ENCODE assay signal across 34 cellular contexts in the genomic region with DNA sequence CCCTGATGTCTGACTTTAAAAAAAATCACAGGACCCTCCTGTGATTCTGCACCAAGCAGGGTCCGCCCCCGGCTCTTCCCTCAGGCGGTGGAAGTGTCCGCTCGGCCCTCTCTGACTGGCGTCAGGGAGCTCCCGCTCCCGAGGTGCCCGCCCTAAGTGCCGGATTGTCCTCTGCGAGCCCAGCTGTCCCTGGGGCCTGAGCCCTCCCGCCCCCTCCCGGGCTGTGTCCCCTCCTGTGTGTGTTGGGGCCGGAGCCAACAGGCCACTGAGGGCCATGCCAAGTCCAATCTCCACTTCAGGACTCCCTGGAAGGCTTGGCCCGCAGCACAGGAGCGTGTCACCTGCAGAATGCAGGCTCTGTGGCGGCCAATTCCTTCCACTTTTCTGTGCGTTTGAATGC. TPM values are rescaled to one million over a fixed set of nuclear protein-coding genes. Genes with fewer than 3 reads are reported as not detected.
DNase-seq lines count a peak whose midpoint lies in the region; ATAC-seq, FAIRE-seq and TF ChIP-seq lines count a peak whose summit lies in the region.
"Had no signal": no experiment of that assay in that cellular context is flagged by ENCODE, and none has a peak within 500 bp of the region (broad histone marks: within the 10 kb centered on the region; RNA-seq: fewer than 3 reads in every experiment).

No MANE protein-coding gene starts in this region.

- H3K36me3 Mint-ChIP-seq in stimulated activated effector memory CD8-positive, alpha-beta T cell treated with anti-CD3 and anti-CD28 coated beads, Interleukin-12 subunit alpha, Interleukin-12 subunit beta, amount 100 ng/mL, for 72 hours: peaks cover 64% of the 10 kb centered on the region

- H3K4me1 Mint-ChIP-seq in stimulated activated effector memory CD8-positive, alpha-beta T cell treated with anti-CD3 and anti-CD28 coated beads, Interleukin-12 subunit alpha, Interleukin-12 subunit beta, amount 100 ng/mL, for 72 hours: peaks cover 6% of the 10 kb centered on the region
- H3K4me1 Mint-ChIP-seq: activated T-helper 17 cell treated with anti-CD3 and anti-CD28 coated beads, Interleukin-2, amount 50 U/mL, for 72 hours; GM23338; stimulated activated memory B cell treated with anti-CD40 and anti-IgM and Interleukin-4, amounts not matched to agents 10 μg/mL and 1 μg/mL and 100 μg/mL, for 72 hours had no signal

- H3K4me3 Mint-ChIP-seq in stimulated activated effector memory CD8-positive, alpha-beta T cell treated with anti-CD3 and anti-CD28 coated beads, Interleukin-12 subunit alpha, Interleukin-12 subunit beta, amount 100 ng/mL, for 72 hours: no peak overlapping the region
- H3K4me3 Mint-ChIP-seq: activated CD8-positive, alpha-beta T cell treated with anti-CD3 and anti-CD28 coated beads, Interleukin-2, amount 10 ng/mL, durations not matched to agents 7 days and 5 days; activated T-helper 17 cell treated with anti-CD3 and anti-CD28 coated beads, Interleukin-2, amount 50 U/mL, for 72 hours; GM23338; HFFc6; stimulated activated memory B cell treated with anti-CD40 and anti-IgM and Interleukin-4, amounts not matched to agents 10 μg/mL and 1 μg/mL and 100 μg/mL, for 72 hours had no signal

- H3K9me3 ChIP-seq in H1 (ENCODE audit: insufficient read depth in 2 of 2, low read depth in 1 of 2, low read length in 1 of 2): no peaks in the 10 kb centered on the region
- no peaks in the 10 kb centered on the region for H3K9me3 ChIP-seq in right atrium auricular region
- H3K9me3 ChIP-seq: breast epithelium, Caco-2, sigmoid colon, SJCRH30 had no signal

- no peak overlapping the region for H3K4ac ChIP-seq in H1 (replicated peaks; ENCODE audit: insufficient read length, low read depth, low read length)

- H2AK5ac ChIP-seq in H1 (ENCODE audit: low read depth, low read length): no peak overlapping the region

- no peak for TF ChIP-seq EP300 in H1 (IDR thresholded peaks at IDR 0.05; ENCODE audit: borderline replicate concordance in 1 of 2, low read depth in 2 of 2, low read length in 2 of 2)

- H3K79me1 ChIP-seq in H1 (ENCODE audit: low read depth, low read length): no peaks in the 10 kb centered on the region

- H2BK15ac ChIP-seq in H1 (ENCODE audit: low read length): no peak overlapping the region

- POLR2A ChIA-PET in H1 (lab: Charles Lee; ENCODE audit: partially characterized antibody): interaction anchor here (0.9 to 3.2 kb wide), 6 partner anchors 9 to 286 kb away, joined by 3 to 14 read pairs (median 4); partner anchors contain the start of gene EEF2

- peak overlapping the region; percentile 14 for H4K8ac ChIP-seq in H1 (ENCODE audit: extremely low read depth, insufficient read depth, low read length)

- H3K18ac ChIP-seq in H1 (ENCODE audit: extremely low read depth, low read length): no peak overlapping the region

- H2BK5ac ChIP-seq in H1 (ENCODE audit: low read depth, low read length): no peak overlapping the region

- no peaks in the 10 kb centered on the region for H3K4me1 ChIP-seq in H1 (replicated peaks in 1 of 4; ENCODE audit: control insufficient read depth in 3 of 4, insufficient read depth in 4 of 4, low read length in 3 of 4)
- peaks cover 0 to 25% of the 10 kb centered on the region in 2 donors for H3K4me1 ChIP-seq in right atrium auricular region
- H3K4me1 ChIP-seq: breast epithelium, Caco-2, sigmoid colon, SJCRH30 had no signal

- no peak for ATAC-seq in GM19328 (IDR thresholded peaks at IDR 0.05; ENCODE audit: unreplicated experiment)
- ATAC-seq in stimulated activated effector memory CD8-positive, alpha-beta T cell treated with anti-CD3 and anti-CD28 coated beads, Interleukin-12 subunit alpha, Interleukin-12 subunit beta, amount 100 ng/mL, for 72 hours: no peak
- ATAC-seq in GM19397 (IDR thresholded peaks at IDR 0.05; ENCODE audit: unreplicated experiment): no peak
- ATAC-seq: activated CD8-positive, alpha-beta T cell treated with anti-CD3 and anti-CD28 coated beads, Interleukin-2, amount 10 ng/mL, durations not matched to agents 7 days and 5 days; activated T-helper 17 cell treated with anti-CD3 and anti-CD28 coated beads, Interleukin-2, amount 50 U/mL, for 72 hours; GM23338; stimulated activated memory B cell treated with anti-CD40 and anti-IgM and Interleukin-4, amounts not matched to agents 10 μg/mL and 1 μg/mL and 100 μg/mL, for 72 hours had no signal

- no peaks in the 10 kb centered on the region for H3K79me2 ChIP-seq in H1 (ENCODE audit: control insufficient read depth in 1 of 2, insufficient read depth in 2 of 2, low read length in 2 of 2)

- 93% methylated on average over 12 of the region's 18 CpGs; no CpG with 5 or more reads in 1 of the 2 experiments for WGBS in H1 (ENCODE audit: extremely low coverage in 1 of 2, insufficient coverage in 1 of 2, insufficient read length in 1 of 2, insufficient replicate concordance in 2 of 2, low coverage in 1 of 2, low lambda C conversion rate in 2 of 2, missing lambda C conversion rate in 1 of 2), 2 experiments

- no peak for TF ChIP-seq RAD21 in H1 (IDR thresholded peaks at IDR 0.05 in 1 of 2, conservative IDR thresholded peaks at IDR 0.05 in 1 of 2; ENCODE audit: low read depth in 2 of 2, low read length in 2 of 2)

- no peak overlapping the region for H3K27ac ChIP-seq in H1 (ENCODE audit: low read depth, low read length)
- peak overlapping the region; percentile 73 to 78 for H3K27ac ChIP-seq in right atrium auricular region
- H3K27ac ChIP-seq: 22Rv1, breast epithelium, C4-2B, SJCRH30 had no signal

- H3K4me2 ChIP-seq in H1 (ENCODE audit: insufficient read depth in 1 of 2, low read depth in 2 of 2, low read length in 2 of 2): no peak overlapping the region
- H3K4me2 ChIP-seq: GM23338 had no signal

- peaks cover 4 to 10% of the 10 kb centered on the region in 2 experiments for H4K20me1 ChIP-seq in H1 (replicated peaks in 1 of 2; ENCODE audit: control insufficient read depth in 1 of 2, insufficient read depth in 2 of 2, low read length in 2 of 2)

- CTCF ChIA-PET in H1 (lab: Charles Lee; ENCODE audit: partially characterized antibody): interaction anchor here (0.6 to 3.4 kb wide), 2 partner anchors 41 to 95 kb away, joined by 3 to 15 read pairs; no protein-coding TSS in a partner anchor

- no peak overlapping the region for H2BK12ac ChIP-seq in H1 (ENCODE audit: low read depth, low read length)

- TF ChIP-seq POLR2A in H1 (IDR thresholded peaks at IDR 0.05; ENCODE audit: control extremely low read depth in 1 of 2, low read depth in 2 of 2, low read length in 2 of 2): no peak

- H3K36me3 ChIP-seq in H1 (ENCODE audit: control insufficient read depth in 2 of 4, insufficient read depth in 4 of 4, low read length in 3 of 4) (peaks cover 11 to 59% (median 39%) of the 10 kb centered on the region in 4 experiments), right atrium auricular region (peaks cover 58% of the 10 kb centered on the region)
- H3K36me3 ChIP-seq: breast epithelium had no signal

- no peaks in the 10 kb centered on the region for H3K23me2 ChIP-seq in H1 (ENCODE audit: low read depth, low read length)

- H2BK120ac ChIP-seq in H1 (replicated peaks; ENCODE audit: low read depth, low read length): no peak overlapping the region

- H4K91ac ChIP-seq in H1 (replicated peaks; ENCODE audit: insufficient read length, low read length): no peak overlapping the region

- no peaks in the 10 kb centered on the region for H3K9me3 Mint-ChIP-seq in stimulated activated effector memory CD8-positive, alpha-beta T cell treated with anti-CD3 and anti-CD28 coated beads, Interleukin-12 subunit alpha, Interleukin-12 subunit beta, amount 100 ng/mL, for 72 hours
- H3K9me3 Mint-ChIP-seq: activated T-helper 17 cell treated with anti-CD3 and anti-CD28 coated beads, Interleukin-2, amount 50 U/mL, for 72 hours; GM23338; HFFc6; stimulated activated memory B cell treated with anti-CD40 and anti-IgM and Interleukin-4, amounts not matched to agents 10 μg/mL and 1 μg/mL and 100 μg/mL, for 72 hours had no signal

- H3K27me3 ChIP-seq in H1 (replicated peaks in 1 of 4; ENCODE audit: control insufficient read depth in 3 of 4, extremely low read depth in 1 of 4, insufficient read depth in 3 of 4, low read length in 3 of 4): no peaks in the 10 kb centered on the region
- H3K27me3 ChIP-seq in right atrium auricular region: no peaks in the 10 kb centered on the region
- H3K27me3 ChIP-seq: breast epithelium, sigmoid colon, SJCRH30 had no signal

- H3K56ac ChIP-seq in H1 (replicated peaks; ENCODE audit: insufficient read length, low read depth, low read length): no peak overlapping the region

- TF ChIP-seq CTCF in H1 (IDR thresholded peaks at IDR 0.05; ENCODE audit: control extremely low read depth in 1 of 3, insufficient read depth in 1 of 3, low read depth in 1 of 3, low read length in 3 of 3) (no peak), right atrium auricular region (IDR thresholded peaks at IDR 0.05) (no peak)

- no peak overlapping the region for H3K14ac ChIP-seq in H1 (ENCODE audit: insufficient read length)

- H3K4me3 ChIP-seq in H1 (ENCODE audit: extremely low read depth in 1 of 4, insufficient read depth in 2 of 4, low read depth in 3 of 4, low read length in 4 of 4): no peak overlapping the region
- no peak overlapping the region for H3K4me3 ChIP-seq in right atrium auricular region
- H3K4me3 ChIP-seq: breast epithelium, coronary artery, GM23338, sigmoid colon, SJCRH30 had no signal

- DNase-seq in Ammon's horn (ENCODE audit: low spot score) (peak; percentile 58), H1 (ENCODE audit: low read depth in 1 of 2, low spot score in 2 of 2) (no peak), right atrium auricular region (ENCODE audit: low spot score) (no peak), myocyte (ENCODE audit: low read depth) (peak; percentile 21), DMS153 (lab: John Stamatoyannopoulos, UW) (no peak)
- DNase-seq in stimulated activated effector memory CD8-positive, alpha-beta T cell treated with anti-CD3 and anti-CD28 coated beads, Interleukin-12 subunit alpha, Interleukin-12 subunit beta, amount 100 ng/mL, for 72 hours (ENCODE audit: low spot score in 2 of 2): no peak
- DNase-seq: activated CD4-positive, alpha-beta T cell treated with anti-CD3 and anti-CD28 coated beads for 4 hours; activated CD8-positive, alpha-beta T cell treated with anti-CD3 and anti-CD28 coated beads, Interleukin-2, amount 10 ng/mL, durations not matched to agents 7 days and 5 days; activated naive CD4-positive, alpha-beta T cell treated with anti-CD3 and anti-CD28 coated beads, Interleukin-2, amount 50 U/mL, for 16 hours; Caco-2; DMS79 treated with DMSO at 0.1 percent for 48 hours; effector memory CD4-positive, alpha-beta T cell; erythroblast; HFFc6; kidney glomerular epithelial cell; NCI-H2107; NCI-H446; NCI-H774; sigmoid colon; SJCRH30; SW 1271 had no signal

- H3K23ac ChIP-seq in H1 (ENCODE audit: insufficient read length): no peak overlapping the region

- FAIRE-seq in H1 (lab: Jason Lieb, UNC): no peak
- FAIRE-seq: RCC 7860 had no signal

- no peak overlapping the region for H2AFZ ChIP-seq in H1 (ENCODE audit: low read length)
- H2AFZ ChIP-seq: GM23338 had no signal

- no peak overlapping the region for H3K27ac Mint-ChIP-seq in stimulated activated effector memory CD8-positive, alpha-beta T cell treated with anti-CD3 and anti-CD28 coated beads, Interleukin-12 subunit alpha, Interleukin-12 subunit beta, amount 100 ng/mL, for 72 hours
- H3K27ac Mint-ChIP-seq: activated T-helper 17 cell treated with anti-CD3 and anti-CD28 coated beads, Interleukin-2, amount 50 U/mL, for 72 hours; GM23338; HFFc6; stimulated activated memory B cell treated with anti-CD40 and anti-IgM and Interleukin-4, amounts not matched to agents 10 μg/mL and 1 μg/mL and 100 μg/mL, for 72 hours had no signal

- no peak overlapping the region for H3K9ac ChIP-seq in H1 (replicated peaks in 1 of 4; ENCODE audit: extremely low read depth in 1 of 4, low read depth in 3 of 4, low read length in 3 of 4)

- no peak overlapping the region for H2BK20ac ChIP-seq in H1 (ENCODE audit: low read length)

- no peak overlapping the region for H4K5ac ChIP-seq in H1 (ENCODE audit: insufficient read length, low read depth, low read length)

RNA-seq across cellular contexts. Expression of gene MAP2K2, which starts 25.4 kb away (rescaled TPM):
- 161 and 162 TPM in 2 replicates for total RNA-seq in H1 (2021; fragmentation: NEBNext Ultra II Directional; extraction: Animal tissue kit (Norgen Biotek cat#: 25700))
- polyA plus RNA-seq in H1 (2011; rRNA removed): 111 and 194 TPM in 2 replicates
- polyA plus RNA-seq in H1 (2011; cell fraction: cytosol; rRNA removed): 126 TPM
- polyA plus RNA-seq in H1 (2011; cell fraction: nucleus; rRNA removed): 193 TPM
- polyA plus RNA-seq in H1 (2012, experiment 1 of 2): 112 to 185 TPM (median 178 TPM) in 4 replicates
- polyA plus RNA-seq in H1 (2012, experiment 2 of 2): 196 TPM
- polyA plus RNA-seq in H1 (2013, experiment 1 of 2): 112 TPM
- 109 TPM for polyA plus RNA-seq in H1 (2013, experiment 2 of 2)
- polyA minus RNA-seq in H1 (2011; rRNA and poly(A)+ RNA removed): 37.2 and 48.1 TPM in 2 replicates
- polyA minus RNA-seq in H1 (2011; cell fraction: cytosol; rRNA and poly(A)+ RNA removed): 84.9 TPM
- polyA minus RNA-seq in H1 (2011; cell fraction: nucleus; rRNA and poly(A)+ RNA removed): 58.1 TPM
- total RNA-seq in right atrium auricular region (10 to 100 TPM; 82.2 to 97.4 TPM), myocyte (201 and 224 TPM in 2 replicates)
- polyA plus RNA-seq in myocyte (2012): 203 TPM

RNA-seq across cellular contexts. Expression of gene ZBTB7A, which starts 31.8 kb away (rescaled TPM):
- total RNA-seq in H1 (2021; fragmentation: NEBNext Ultra II Directional; extraction: Animal tissue kit (Norgen Biotek cat#: 25700)): 16.6 and 17.8 TPM in 2 replicates
- polyA plus RNA-seq in H1 (2011; rRNA removed): 5.6 and 9.1 TPM in 2 replicates
- polyA plus RNA-seq in H1 (2011; cell fraction: cytosol; rRNA removed): 5.6 TPM
- polyA plus RNA-seq in H1 (2011; cell fraction: nucleus; rRNA removed): 19.7 TPM
- 5.4 to 9.5 TPM (median 8.5 TPM) in 4 replicates for polyA plus RNA-seq in H1 (2012, experiment 1 of 2)
- polyA plus RNA-seq in H1 (2012, experiment 2 of 2): 4.5 TPM
- 17.9 TPM for polyA plus RNA-seq in H1 (2013, experiment 1 of 2)
- 15.8 TPM for polyA plus RNA-seq in H1 (2013, experiment 2 of 2)
- 3.1 and 3.5 TPM in 2 replicates for polyA minus RNA-seq in H1 (2011; rRNA and poly(A)+ RNA removed)
- polyA minus RNA-seq in H1 (2011; cell fraction: cytosol; rRNA and poly(A)+ RNA removed): 9.5 TPM
- polyA minus RNA-seq in H1 (2011; cell fraction: nucleus; rRNA and poly(A)+ RNA removed): 14.4 TPM
- 10 to 100 TPM; 33.8 to 50.0 TPM for total RNA-seq in right atrium auricular region
- total RNA-seq in myocyte: 30.1 and 37.1 TPM in 2 replicates
- 17.0 TPM for polyA plus RNA-seq in myocyte (2012)

RNA-seq across cellular contexts. Expression of gene CREB3L3, which starts 54.9 kb away (rescaled TPM):
- not detected in 2 replicates for total RNA-seq in H1 (2021; fragmentation: NEBNext Ultra II Directional; extraction: Animal tissue kit (Norgen Biotek cat#: 25700))
- 0.12 and 0.17 TPM in 2 replicates for polyA plus RNA-seq in H1 (2011; rRNA removed)
- polyA plus RNA-seq in H1 (2011; cell fraction: cytosol; rRNA removed): 0.12 TPM
- polyA plus RNA-seq in H1 (2011; cell fraction: nucleus; rRNA removed): 0.17 TPM
- 0.08 to 0.22 TPM (median 0.13 TPM) in 3 of 4 replicates, not detected in the other for polyA plus RNA-seq in H1 (2012, experiment 1 of 2)
- polyA plus RNA-seq in H1 (2012, experiment 2 of 2): 0.05 TPM
- polyA plus RNA-seq in H1 (2013, experiment 1 of 2): 0.28 TPM
- 0.29 TPM for polyA plus RNA-seq in H1 (2013, experiment 2 of 2)
- 1.3 TPM in 1 of 2 replicates, not detected in the other for polyA minus RNA-seq in H1 (2011; rRNA and poly(A)+ RNA removed)
- not detected for polyA minus RNA-seq in H1 (2011; cell fraction: cytosol; rRNA and poly(A)+ RNA removed)
- polyA minus RNA-seq in H1 (2011; cell fraction: nucleus; rRNA and poly(A)+ RNA removed): not detected
- not detected for total RNA-seq in right atrium auricular region
- not detected in 2 replicates for total RNA-seq in myocyte
- not detected for polyA plus RNA-seq in myocyte (2012)
- total RNA-seq: breast epithelium, GM23338, HFFc6, HT-29, posterior vena cava, SJCRH30, ureter had no signal

Comparison
In these comparisons a context has a peak if more than half of its experiments do, and no peak if none do; other contexts are left out.
1. DNase-seq: peak in Ammon's horn (single experiment) and myocyte (single experiment); none in H1 (0 of 2), right atrium auricular region (single experiment), stimulated activated effector memory CD8-positive, alpha-beta T cell treated with anti-CD3 and anti-CD28 coated beads, Interleukin-12 subunit alpha, Interleukin-12 subunit beta, amount 100 ng/mL, for 72 hours (0 of 2) and DMS153 (single experiment).